ENCODE assay signal across 12 cellular contexts in the genomic region with DNA sequence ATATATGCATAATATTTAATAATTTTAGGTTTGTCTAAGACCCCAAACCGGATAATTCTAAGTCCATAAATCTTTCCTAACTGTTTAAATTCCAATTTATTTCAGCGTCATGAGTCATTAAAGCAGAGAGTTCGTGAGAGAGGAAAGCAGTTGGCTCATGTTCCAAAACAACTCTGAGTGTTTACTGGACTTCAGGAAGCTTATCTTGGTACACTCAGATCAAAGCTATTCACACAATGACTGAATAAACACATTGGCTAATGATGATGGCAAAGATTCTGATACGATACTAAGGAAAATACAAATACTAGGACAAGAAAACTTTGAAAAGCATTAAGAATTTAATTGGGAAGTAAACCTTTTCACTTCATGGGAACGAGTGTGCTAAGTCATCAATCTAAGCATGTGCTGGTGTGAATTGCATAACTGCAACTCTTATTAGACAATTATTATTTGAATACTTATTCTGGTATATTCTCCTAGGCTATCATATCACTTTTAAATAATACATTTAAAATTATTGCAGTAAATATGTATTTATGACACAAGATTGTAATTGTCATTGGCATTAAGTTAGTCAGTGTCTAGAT. TPM values are rescaled to one million over a fixed set of nuclear protein-coding genes. Genes with fewer than 3 reads are reported as not detected.
A peak's percentile ranks its signal among the peaks of the same experiment; 100 is the strongest.
DNase-seq lines count a peak whose midpoint lies in the region; ATAC-seq, FAIRE-seq and TF ChIP-seq lines count a peak whose summit lies in the region.
"Had no signal": no experiment of that assay in that cellular context is flagged by ENCODE, and none has a peak within 500 bp of the region (broad histone marks: within the 10 kb centered on the region; RNA-seq: fewer than 3 reads in every experiment).

No MANE protein-coding gene starts in this region.

- peak overlapping the region; percentile 40 for H3K27ac ChIP-seq in fibroblast of lung (ENCODE audit: insufficient read depth, low read length)
- peak overlapping the region; percentile 56 for H3K27ac ChIP-seq in osteoblast (ENCODE audit: low read depth, low read length)

- DNase-seq in DMS53 (lab: John Stamatoyannopoulos, UW) (peak; percentile 86), NCI-H69 (lab: John Stamatoyannopoulos, UW) (peak; percentile 23), fibroblast of lung (ENCODE audit: low read depth in 2 of 2) (peak; percentile 95 to 96), osteoblast (ENCODE audit: insufficient read length, low spot score, missing footprints) (no peak), urothelium cell line (ENCODE audit: low spot score) (no peak), natural killer cell (no peak), pons (ENCODE audit: low spot score) (no peak)
- DNase-seq: activated naive CD4-positive, alpha-beta T cell treated with anti-CD3 and anti-CD28 coated beads, Interleukin-2, amount 50 U/mL, for 16 hours; KBM-7; uterus had no signal

- H3K27me3 Mint-ChIP-seq in natural killer cell (ENCODE audit: low read depth in 2 of 2), result peaks cover 0 to under 1% of the 10 kb centered on the region in 2 donors

- no peak for FAIRE-seq in urothelium cell line (lab: Jason Lieb, UNC)

- no peaks in the 10 kb centered on the region for H3K9me3 Mint-ChIP-seq in natural killer cell
- H3K9me3 Mint-ChIP-seq: natural killer cell treated with Interleukin-12 subunit alpha and Interleukin-12 subunit beta and Interleukin-15 and Interleukin-18, amount 100 ng/mL, for 72 hours had no signal

- peaks cover 5% of the 10 kb centered on the region for H3K4me1 ChIP-seq in fibroblast of lung (ENCODE audit: control insufficient read depth, extremely low read depth, insufficient read depth, low read length)
- H3K4me1 ChIP-seq in osteoblast (ENCODE audit: insufficient read depth, low read length), result no peaks in the 10 kb centered on the region
- H3K4me1 ChIP-seq: uterus had no signal

- no peak overlapping the region for H3K27ac Mint-ChIP-seq in natural killer cell
- H3K27ac Mint-ChIP-seq: natural killer cell treated with Interleukin-12 subunit alpha and Interleukin-12 subunit beta and Interleukin-15 and Interleukin-18, amount 100 ng/mL, for 72 hours had no signal

- H3K4me2 ChIP-seq in fibroblast of lung (ENCODE audit: extremely low read depth, insufficient read depth, low read length) (peak overlapping the region; percentile 65), osteoblast (ENCODE audit: insufficient read depth, low read length) (no peak overlapping the region)

- no peaks in the 10 kb centered on the region for H3K4me1 Mint-ChIP-seq in natural killer cell

- H4K20me1 ChIP-seq in fibroblast of lung (ENCODE audit: control insufficient read depth, extremely low read depth, insufficient read depth, low read length), result no peaks in the 10 kb centered on the region
- no peaks in the 10 kb centered on the region for H4K20me1 ChIP-seq in osteoblast (ENCODE audit: insufficient read depth, low read length)

- H3K4me3 ChIP-seq in fibroblast of lung (replicated peaks in 1 of 4; ENCODE audit: control extremely low read depth in 1 of 4, insufficient read depth in 1 of 4, low read depth in 3 of 4, low read length in 4 of 4) (no peak overlapping the region), osteoblast (ENCODE audit: insufficient read depth, low read length) (no peak overlapping the region)
- H3K4me3 ChIP-seq: uterus had no signal

- H3K27me3 ChIP-seq in fibroblast of lung (ENCODE audit: control insufficient read depth, insufficient read depth, low read length), result no peaks in the 10 kb centered on the region
- H3K27me3 ChIP-seq in osteoblast (ENCODE audit: insufficient read depth, low read length), result no peaks in the 10 kb centered on the region
- H3K27me3 ChIP-seq: uterus had no signal

- H3K4me3 Mint-ChIP-seq in natural killer cell, result no peak overlapping the region
- H3K4me3 Mint-ChIP-seq: natural killer cell treated with Interleukin-12 subunit alpha and Interleukin-12 subunit beta and Interleukin-15 and Interleukin-18, amount 100 ng/mL, for 72 hours had no signal

- intact Hi-C loops in natural killer cell (cut with micrococcal nuclease), result no loop called here

- no peak overlapping the region for H3K9ac ChIP-seq in fibroblast of lung (ENCODE audit: insufficient read depth, low read length)

- ATAC-seq in HG02588 (IDR thresholded peaks at IDR 0.05; ENCODE audit: unreplicated experiment) (no peak), natural killer cell (no peak)
- ATAC-seq: natural killer cell treated with Interleukin-12 subunit alpha and Interleukin-12 subunit beta and Interleukin-15 and Interleukin-18, amount 100 ng/mL, for 72 hours had no signal

- H3K9me3 ChIP-seq in fibroblast of lung (ENCODE audit: control insufficient read depth, insufficient read depth, low read depth, low read length), result no peaks in the 10 kb centered on the region
- no peaks in the 10 kb centered on the region for H3K9me3 ChIP-seq in osteoblast (ENCODE audit: low read depth, low read length)
- H3K9me3 ChIP-seq: uterus had no signal

- H3K36me3 ChIP-seq in fibroblast of lung (ENCODE audit: control insufficient read depth, insufficient read depth, low read length) (no peaks in the 10 kb centered on the region), osteoblast (ENCODE audit: insufficient read depth, low read length) (no peaks in the 10 kb centered on the region)
- H3K36me3 ChIP-seq: uterus had no signal

- H2AFZ ChIP-seq in fibroblast of lung (ENCODE audit: low read length) (no peak overlapping the region), osteoblast (ENCODE audit: low read length) (no peak overlapping the region)

- H3K79me2 ChIP-seq in fibroblast of lung (ENCODE audit: control insufficient read depth, insufficient read depth, low read length) (no peaks in the 10 kb centered on the region), osteoblast (ENCODE audit: insufficient read depth, low read length) (no peaks in the 10 kb centered on the region)

- H3K36me3 Mint-ChIP-seq in natural killer cell, result no peaks in the 10 kb centered on the region
- H3K36me3 Mint-ChIP-seq: natural killer cell treated with Interleukin-12 subunit alpha and Interleukin-12 subunit beta and Interleukin-15 and Interleukin-18, amount 100 ng/mL, for 72 hours had no signal

- no peak for TF ChIP-seq CTCF in fibroblast of lung (conservative IDR thresholded peaks at IDR 0.05 in 1 of 2, IDR thresholded peaks at IDR 0.05 in 1 of 2; ENCODE audit: low read depth in 1 of 2, low read length in 2 of 2)
- no peak for TF ChIP-seq CTCF in osteoblast (IDR thresholded peaks at IDR 0.05; ENCODE audit: extremely low read depth, low read depth, low read length)
- TF ChIP-seq CTCF in natural killer cell (IDR thresholded peaks at IDR 0.05), result no peak

RNA-seq across cellular contexts. Expression of gene CLEC14A, which starts 34.8 kb away (rescaled TPM):
- 2.6 and 5.3 TPM in 2 replicates for total RNA-seq in fibroblast of lung
- 3.9 and 8.3 TPM in 2 replicates for polyA plus RNA-seq in fibroblast of lung
- polyA plus RNA-seq in fibroblast of lung (2012), result 4.1 and 8.8 TPM in 2 replicates
- polyA minus RNA-seq in fibroblast of lung (ENCODE audit: low replicate concordance), result 1.7 and 6.5 TPM in 2 replicates
- 0.29 TPM in 1 of 2 replicates, not detected in the other for total RNA-seq in osteoblast
- total RNA-seq in natural killer cell, result not detected
- total RNA-seq: natural killer cell treated with Interleukin-12 subunit alpha and Interleukin-12 subunit beta and Interleukin-15 and Interleukin-18, amount 100 ng/mL, for 72 hours had no signal

Comparison
In these comparisons a context has a peak if more than half of its experiments do, and no peak if none do; other contexts are left out.
1. DNase-seq: peak in DMS53 (single experiment), NCI-H69 (single experiment) and fibroblast of lung (2 of 2); none in osteoblast (single experiment), urothelium cell line (single experiment), natural killer cell (single experiment) and pons (single experiment).